ENCODE assay signal across 9 cellular contexts in the genomic region with DNA sequence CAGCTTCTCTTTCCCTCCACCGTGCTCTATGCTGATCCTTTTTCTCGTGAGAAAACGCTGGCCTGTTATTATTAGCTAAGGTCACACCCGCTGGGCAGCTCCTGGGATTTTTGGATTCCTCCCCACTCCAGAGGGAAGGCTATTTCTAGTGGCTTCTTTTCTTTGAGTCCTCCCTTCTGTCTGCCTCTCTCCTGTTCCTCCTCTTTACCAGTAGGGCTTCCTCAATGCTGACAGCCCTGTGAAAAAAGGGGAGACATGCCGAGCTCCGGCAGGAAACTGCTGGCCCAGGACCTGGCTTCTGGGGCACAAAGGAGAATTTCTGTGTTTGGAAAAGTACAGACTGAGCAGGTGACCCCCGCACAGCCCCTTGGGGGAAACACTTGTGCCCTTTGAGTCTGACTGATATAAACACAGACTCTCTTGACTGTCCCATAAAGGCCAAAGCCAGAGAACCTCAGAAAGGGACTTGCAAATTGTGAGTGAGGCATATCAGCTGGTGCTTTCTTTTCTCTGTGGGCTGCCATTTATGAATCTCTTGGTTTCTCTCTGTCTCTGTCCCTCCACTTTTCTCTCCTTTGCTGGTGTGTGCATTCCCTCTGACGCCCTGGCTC. TPM values are rescaled to one million over a fixed set of nuclear protein-coding genes. Genes with fewer than 3 reads are reported as not detected.
A peak's percentile ranks its signal among the peaks of the same experiment; 100 is the strongest.
DNase-seq lines count a peak whose midpoint lies in the region; ATAC-seq, FAIRE-seq and TF ChIP-seq lines count a peak whose summit lies in the region.
"Had no signal": no experiment of that assay in that cellular context is flagged by ENCODE, and none has a peak within 500 bp of the region (broad histone marks: within the 10 kb centered on the region; RNA-seq: fewer than 3 reads in every experiment).

No MANE protein-coding gene starts in this region.

- peak overlapping the region; percentile 18; the same call in 1 of the 2 replicates for H3K9ac ChIP-seq in Karpas-422 (ENCODE audit: low read length)
- H3K9ac ChIP-seq in HepG2 (ENCODE audit: insufficient read depth, low read depth, low read length): no peak overlapping the region
- peak overlapping the region in 2 of 5 donors; percentile 34 to 46 for H3K9ac ChIP-seq in subcutaneous abdominal adipose tissue (ENCODE audit: low read length in 5 of 5)

- no peaks in the 10 kb centered on the region for H3K27me3 ChIP-seq in Karpas-422 (ENCODE audit: low read length)
- no peaks in the 10 kb centered on the region; a peak in 1 of 5 replicates for H3K27me3 ChIP-seq in HepG2 (ENCODE audit: control insufficient read depth in 1 of 2, insufficient read depth in 2 of 2, low read length in 2 of 2)
- no peaks in the 10 kb centered on the region for H3K27me3 ChIP-seq in subcutaneous abdominal adipose tissue (ENCODE audit: control insufficient read depth in 5 of 5, insufficient read depth in 4 of 5, low read length in 5 of 5)

- intact Hi-C loops in HepG2 (cut with micrococcal nuclease; ENCODE audit: unreplicated experiment): no loop called here

- H3K4me3 ChIP-seq in Karpas-422 (ENCODE audit: low read length) (no peak overlapping the region), HepG2 (replicated peaks in 1 of 3; ENCODE audit: insufficient read depth in 1 of 3, low read depth in 2 of 3, low read length in 3 of 3) (no peak overlapping the region), subcutaneous abdominal adipose tissue (ENCODE audit: low read depth in 1 of 5, low read length in 5 of 5) (peak overlapping the region in 3 of 5 donors; percentile 24 to 41 (median 39))

- TF ChIP-seq RAD21 in HepG2 (CRISPR knock-in tag; IDR thresholded peaks at IDR 0.05): no peak

- 42% methylated on average over 8 of the region's 8 CpGs for WGBS in HepG2 (ENCODE audit: low lambda C conversion rate)

- H2AFZ ChIP-seq in Karpas-422 (ENCODE audit: low read length) (peak overlapping the region; percentile 75), HepG2 (ENCODE audit: low read length) (no peak overlapping the region)

- H3K79me2 ChIP-seq in Karpas-422 (ENCODE audit: low read length): no peaks in the 10 kb centered on the region
- no peaks in the 10 kb centered on the region for H3K79me2 ChIP-seq in HepG2 (ENCODE audit: insufficient read depth, low read length)

- no peaks in the 10 kb centered on the region for H3K9me3 ChIP-seq in Karpas-422 (ENCODE audit: low read length)
- H3K9me3 ChIP-seq in HepG2 (ENCODE audit: low read length): no peaks in the 10 kb centered on the region
- H3K9me3 ChIP-seq in subcutaneous abdominal adipose tissue (ENCODE audit: control insufficient read depth in 5 of 5, low read length in 5 of 5): no peaks in the 10 kb centered on the region

- no peak for TF ChIP-seq EP300 in HepG2 (IDR thresholded peaks at IDR 0.05; ENCODE audit: low read depth in 2 of 2, low read length in 2 of 2)
- no peak for TF ChIP-seq EP300 in HepG2 (CRISPR knock-in tag; IDR thresholded peaks at IDR 0.05; ENCODE audit: borderline replicate concordance)

- POLR2A ChIA-PET in HepG2 (lab: Yijun Ruan, JAX): no interaction called here

- H3K36me3 ChIP-seq in Karpas-422 (ENCODE audit: insufficient read depth, low read length) (no peaks in the 10 kb centered on the region), HepG2 (replicated peaks in 1 of 2; ENCODE audit: control insufficient read depth in 1 of 2, insufficient read depth in 2 of 2, low read length in 2 of 2) (no peaks in the 10 kb centered on the region), subcutaneous abdominal adipose tissue (ENCODE audit: control insufficient read depth in 5 of 5, insufficient read depth in 5 of 5, low read length in 5 of 5) (no peaks in the 10 kb centered on the region)

- no TSS peak for BruUV-seq in HepG2 (replicated peaks; lab: Mats Ljungman, UMichigan)

- H3K4me2 ChIP-seq in Karpas-422 (ENCODE audit: low read depth, low read length, poor library complexity, severe bottlenecking): peak overlapping the region; percentile 14
- peak overlapping the region; percentile 27; the same call in 1 of the 2 replicates for H3K4me2 ChIP-seq in HepG2 (ENCODE audit: low read depth, low read length)

- CTCF ChIA-PET in HepG2 (lab: Yijun Ruan, JAX; ENCODE audit: low intra/inter-chr PET ratio, low total read pairs): no interaction called here

- H4K20me1 ChIP-seq in Karpas-422 (ENCODE audit: insufficient read depth, low read depth, low read length): no peaks in the 10 kb centered on the region
- no peaks in the 10 kb centered on the region for H4K20me1 ChIP-seq in HepG2 (ENCODE audit: insufficient read depth, low read length)

- TF ChIP-seq POLR2A in HepG2 (IDR thresholded peaks at IDR 0.05; ENCODE audit: insufficient read depth in 1 of 2, low read depth in 2 of 2, low read length in 2 of 2): no peak

- no peak for FAIRE-seq in HepG2 (lab: Jason Lieb, UNC)

- no peaks in the 10 kb centered on the region for H3K9me2 ChIP-seq in Karpas-422 (replicated peaks; ENCODE audit: insufficient read depth, low read length)

- in situ Hi-C loops in HepG2 (cut with HindIII; ENCODE audit: extremely low pct_ligation_motif_present, low pct_unique_long_range_greater_than_20kb): no loop called here

- DNase-seq in Karpas-422 (no peak), HepG2 (ENCODE audit: low spot score) (no peak), NCI-H446 treated with DMSO at 0.1 percent for 48 hours (lab: John Stamatoyannopoulos, UW) (no peak), midbrain (lab: John Stamatoyannopoulos, UW) (no peak)
- no peak for DNase-seq in NK-92 treated with Interleukin-12 subunit alpha and Interleukin-12 subunit beta, amount 100 ng/mL, for 24 hours (lab: John Stamatoyannopoulos, UW)
- DNase-seq: glutamatergic neuron had no signal

- no peak for TF ChIP-seq CTCF in HepG2 (CRISPR knock-in tag; IDR thresholded peaks at IDR 0.05)

- H3K4me1 ChIP-seq in Karpas-422 (ENCODE audit: low read length) (peaks cover 52% of the 10 kb centered on the region), HepG2 (ENCODE audit: insufficient read depth, low read length) (peaks cover 14% of the 10 kb centered on the region), subcutaneous abdominal adipose tissue (ENCODE audit: control insufficient read depth in 5 of 5, insufficient read depth in 5 of 5, low read length in 5 of 5) (peaks cover 2 to 73% (median 37%) of the 10 kb centered on the region in 5 donors)

- ATAC-seq in HepG2 (peak; percentile 62), GM21381 (IDR thresholded peaks at IDR 0.05; ENCODE audit: unreplicated experiment) (no peak)

- no peak overlapping the region for H3K27ac ChIP-seq in Karpas-422 (ENCODE audit: low read length)
- peak overlapping the region; percentile 77 for H3K27ac ChIP-seq in cingulate gyrus (ENCODE audit: low read depth, low read length)
- H3K27ac ChIP-seq in HepG2 (ENCODE audit: extremely low read length, insufficient read depth, low read length): no peak overlapping the region
- H3K27ac ChIP-seq in subcutaneous abdominal adipose tissue (ENCODE audit: low read depth, low read length): no peak overlapping the region

RNA-seq across cellular contexts. Expression of a gene that starts 14.0 kb away (rescaled TPM):
- total RNA-seq in Karpas-422 (2014; rRNA removed; shearing (Covaris generic); ENCODE audit: low replicate concordance): 23.2 and 36.8 TPM in 2 replicates
- not detected in 2 replicates for total RNA-seq in HepG2 (2016; rRNA removed; fragmentation: Illumina TruSeq; extraction: Trizol)
- total RNA-seq in HepG2 (2016; cell fraction: cytosol; rRNA removed; fragmentation: Illumina TruSeq; extraction: Trizol; ENCODE audit: low read depth): not detected in 2 replicates
- not detected in 2 replicates for total RNA-seq in HepG2 (2016; cell fraction: insoluble cytoplasmic fraction; rRNA removed; fragmentation: Illumina TruSeq; extraction: Trizol)
- not detected in 2 replicates for total RNA-seq in HepG2 (2016; cell fraction: membrane; rRNA removed; fragmentation: Illumina TruSeq; extraction: Trizol)
- not detected in 2 replicates for total RNA-seq in HepG2 (2016; cell fraction: nucleus; rRNA removed; fragmentation: Illumina TruSeq; extraction: Trizol)
- polyA plus RNA-seq in HepG2 (2011; rRNA removed): not detected in 2 replicates
- not detected in 2 replicates for polyA plus RNA-seq in HepG2 (2011; cell fraction: cytosol; rRNA removed)
- not detected in 2 replicates for polyA plus RNA-seq in HepG2 (2011; cell fraction: nucleus; rRNA removed)
- polyA plus RNA-seq in HepG2 (2012): not detected in 2 replicates
- polyA plus RNA-seq in HepG2 (2016; cell fraction: cytosol; fragmentation: Illumina TruSeq; extraction: Trizol; ENCODE audit: low read depth): not detected in 2 replicates
- not detected in 2 replicates for polyA plus RNA-seq in HepG2 (2016; cell fraction: insoluble cytoplasmic fraction; fragmentation: Illumina TruSeq; extraction: Trizol; ENCODE audit: low read depth)
- not detected in 2 replicates for polyA plus RNA-seq in HepG2 (2016; cell fraction: membrane; fragmentation: Illumina TruSeq; extraction: Trizol; ENCODE audit: low read depth)
- not detected in 2 replicates for polyA plus RNA-seq in HepG2 (2016; cell fraction: nucleus; fragmentation: Illumina TruSeq; extraction: Trizol; ENCODE audit: insufficient read depth, low read depth)
- 6.9 TPM in 1 of 2 replicates, not detected in the other for polyA minus RNA-seq in HepG2 (2011; rRNA and poly(A)+ RNA removed; ENCODE audit: low replicate concordance)
- 0.53 TPM in 1 of 2 replicates, not detected in the other for polyA minus RNA-seq in HepG2 (2011; cell fraction: cytosol; rRNA and poly(A)+ RNA removed)
- polyA minus RNA-seq in HepG2 (2011; cell fraction: nucleus; rRNA and poly(A)+ RNA removed): not detected in 2 replicates

RNA-seq across cellular contexts. Expression of a gene that starts 35.1 kb away (rescaled TPM):
- total RNA-seq in Karpas-422 (2014; rRNA removed; shearing (Covaris generic); ENCODE audit: low replicate concordance): 3.3 and 5.0 TPM in 2 replicates
- total RNA-seq in HepG2 (2016; rRNA removed; fragmentation: Illumina TruSeq; extraction: Trizol): 0.51 and 0.73 TPM in 2 replicates
- 1.2 and 2.3 TPM in 2 replicates for total RNA-seq in HepG2 (2016; cell fraction: cytosol; rRNA removed; fragmentation: Illumina TruSeq; extraction: Trizol; ENCODE audit: low read depth)
- total RNA-seq in HepG2 (2016; cell fraction: insoluble cytoplasmic fraction; rRNA removed; fragmentation: Illumina TruSeq; extraction: Trizol): 0.52 and 0.56 TPM in 2 replicates
- total RNA-seq in HepG2 (2016; cell fraction: membrane; rRNA removed; fragmentation: Illumina TruSeq; extraction: Trizol): 1.8 and 2.1 TPM in 2 replicates
- 0.28 and 0.34 TPM in 2 replicates for total RNA-seq in HepG2 (2016; cell fraction: nucleus; rRNA removed; fragmentation: Illumina TruSeq; extraction: Trizol)
- polyA plus RNA-seq in HepG2 (2011; rRNA removed): 0.39 and 0.70 TPM in 2 replicates
- 0.67 and 0.79 TPM in 2 replicates for polyA plus RNA-seq in HepG2 (2011; cell fraction: cytosol; rRNA removed)
- polyA plus RNA-seq in HepG2 (2011; cell fraction: nucleus; rRNA removed): 0.45 and 0.74 TPM in 2 replicates
- polyA plus RNA-seq in HepG2 (2012): 0.40 and 1.1 TPM in 2 replicates
- polyA plus RNA-seq in HepG2 (2016; cell fraction: cytosol; fragmentation: Illumina TruSeq; extraction: Trizol; ENCODE audit: low read depth): 0.47 and 0.58 TPM in 2 replicates
- polyA plus RNA-seq in HepG2 (2016; cell fraction: insoluble cytoplasmic fraction; fragmentation: Illumina TruSeq; extraction: Trizol; ENCODE audit: low read depth): 0.70 and 0.76 TPM in 2 replicates
- 1.3 and 1.4 TPM in 2 replicates for polyA plus RNA-seq in HepG2 (2016; cell fraction: membrane; fragmentation: Illumina TruSeq; extraction: Trizol; ENCODE audit: low read depth)
- 0.20 and 2.6 TPM in 2 replicates for polyA plus RNA-seq in HepG2 (2016; cell fraction: nucleus; fragmentation: Illumina TruSeq; extraction: Trizol; ENCODE audit: insufficient read depth, low read depth)
- polyA minus RNA-seq in HepG2 (2011; rRNA and poly(A)+ RNA removed; ENCODE audit: low replicate concordance): 0.84 and 1.4 TPM in 2 replicates
- polyA minus RNA-seq in HepG2 (2011; cell fraction: cytosol; rRNA and poly(A)+ RNA removed): 0.53 and 1.4 TPM in 2 replicates
- polyA minus RNA-seq in HepG2 (2011; cell fraction: nucleus; rRNA and poly(A)+ RNA removed): 0.87 and 1.2 TPM in 2 replicates

RNA-seq across cellular contexts. Expression of a gene that starts 50.8 kb away (rescaled TPM):
- 11.4 and 20.7 TPM in 2 replicates for total RNA-seq in Karpas-422 (2014; rRNA removed; shearing (Covaris generic); ENCODE audit: low replicate concordance)
- 20.0 and 32.3 TPM in 2 replicates for total RNA-seq in HepG2 (2016; rRNA removed; fragmentation: Illumina TruSeq; extraction: Trizol)
- total RNA-seq in HepG2 (2016; cell fraction: cytosol; rRNA removed; fragmentation: Illumina TruSeq; extraction: Trizol; ENCODE audit: low read depth): 2.9 and 4.0 TPM in 2 replicates
- total RNA-seq in HepG2 (2016; cell fraction: insoluble cytoplasmic fraction; rRNA removed; fragmentation: Illumina TruSeq; extraction: Trizol): 23.0 and 31.3 TPM in 2 replicates
- total RNA-seq in HepG2 (2016; cell fraction: membrane; rRNA removed; fragmentation: Illumina TruSeq; extraction: Trizol): 6.5 and 6.6 TPM in 2 replicates
- total RNA-seq in HepG2 (2016; cell fraction: nucleus; rRNA removed; fragmentation: Illumina TruSeq; extraction: Trizol): 18.5 and 18.7 TPM in 2 replicates
- polyA plus RNA-seq in HepG2 (2011; rRNA removed): 5.4 and 7.0 TPM in 2 replicates
- polyA plus RNA-seq in HepG2 (2011; cell fraction: cytosol; rRNA removed): 2.5 and 3.6 TPM in 2 replicates
- 2.4 and 2.8 TPM in 2 replicates for polyA plus RNA-seq in HepG2 (2011; cell fraction: nucleus; rRNA removed)
- 5.9 and 9.5 TPM in 2 replicates for polyA plus RNA-seq in HepG2 (2012)
- 2.5 and 3.0 TPM in 2 replicates for polyA plus RNA-seq in HepG2 (2016; cell fraction: cytosol; fragmentation: Illumina TruSeq; extraction: Trizol; ENCODE audit: low read depth)
- 23.1 and 24.8 TPM in 2 replicates for polyA plus RNA-seq in HepG2 (2016; cell fraction: insoluble cytoplasmic fraction; fragmentation: Illumina TruSeq; extraction: Trizol; ENCODE audit: low read depth)
- polyA plus RNA-seq in HepG2 (2016; cell fraction: membrane; fragmentation: Illumina TruSeq; extraction: Trizol; ENCODE audit: low read depth): 4.7 TPM in 2 replicates
- polyA plus RNA-seq in HepG2 (2016; cell fraction: nucleus; fragmentation: Illumina TruSeq; extraction: Trizol; ENCODE audit: insufficient read depth, low read depth): 13.4 and 19.7 TPM in 2 replicates
- 1.7 and 6.7 TPM in 2 replicates for polyA minus RNA-seq in HepG2 (2011; rRNA and poly(A)+ RNA removed; ENCODE audit: low replicate concordance)
- 3.9 and 5.2 TPM in 2 replicates for polyA minus RNA-seq in HepG2 (2011; cell fraction: cytosol; rRNA and poly(A)+ RNA removed)
- polyA minus RNA-seq in HepG2 (2011; cell fraction: nucleus; rRNA and poly(A)+ RNA removed): 20.5 and 22.0 TPM in 2 replicates

Comparison
In these comparisons a context has a peak if more than half of its experiments do, and no peak if none do; other contexts are left out.
1. H3K4me3 ChIP-seq: peak in subcutaneous abdominal adipose tissue (3 of 5); none in Karpas-422 (single experiment) and HepG2 (0 of 3).
2. RNA of a gene that starts 14.0 kb away (total RNA-seq): 23.2 to 36.8 TPM in Karpas-422; not detected in HepG2; every median in the first group is over 10 times any median in the second.